ENCODE assay signal across 29 cellular contexts in genomic region chr20:10096790-10097189, GRCh38.
"Had no signal": no experiment of that assay in that cellular context is flagged by ENCODE, and none has a peak within 500 bp of the region (broad histone marks: within the 10 kb centered on the region; RNA-seq: fewer than 3 reads in every experiment).

No MANE protein-coding gene starts in this region.

- H3K27ac ChIP-seq: colonic mucosa, coronary artery, dorsolateral prefrontal cortex, epithelial cell of prostate, esophagus muscularis mucosa, esophagus squamous epithelium, foreskin keratinocyte, gastrocnemius medialis, gastroesophageal sphincter, heart left ventricle, heart right ventricle, hepatocyte had no signal

- H3K4me1 ChIP-seq: colonic mucosa, esophagus muscularis mucosa, gastrocnemius medialis, gastroesophageal sphincter, heart left ventricle, heart right ventricle had no signal

- H2AFZ ChIP-seq: hepatocyte had no signal

- H3K9me3 ChIP-seq: colonic mucosa, esophagus muscularis mucosa, esophagus squamous epithelium, gastrocnemius medialis, gastroesophageal sphincter, heart left ventricle had no signal

- H3K4me3 ChIP-seq: colonic mucosa, coronary artery, dorsolateral prefrontal cortex, esophagus muscularis mucosa, esophagus squamous epithelium, gastrocnemius medialis, gastroesophageal sphincter, heart left ventricle, heart right ventricle, hepatocyte had no signal

- H3K36me3 ChIP-seq: colonic mucosa, esophagus muscularis mucosa, esophagus squamous epithelium, gastrocnemius medialis, gastroesophageal sphincter, heart left ventricle, heart right ventricle had no signal

- H3K27ac Mint-ChIP-seq: dendritic cell treated with granulocyte-macrophage colony-stimulating factor and Interleukin-4, amounts not matched to agents 40 ng/mL and 50 ng/mL, for 4 days; effector memory CD8-positive, alpha-beta T cell; endodermal cell had no signal

- DNase-seq: colonic mucosa; cortex of kidney; dermis blood vessel endothelial cell; dorsolateral prefrontal cortex; effector CD4-positive, alpha-beta T cell; effector CD8-positive, alpha-beta T cell; effector memory CD4-positive, alpha-beta T cell; effector memory CD8-positive, alpha-beta T cell; endodermal cell; erythroblast; esophagus squamous epithelium; foreskin fibroblast; foreskin keratinocyte; foreskin melanocyte; gastrocnemius medialis; glutamatergic neuron; head of caudate nucleus; heart left ventricle; heart right ventricle had no signal

- H3K4me3 Mint-ChIP-seq: dendritic cell treated with granulocyte-macrophage colony-stimulating factor and Interleukin-4, amounts not matched to agents 40 ng/mL and 50 ng/mL, for 4 days; effector memory CD8-positive, alpha-beta T cell; endodermal cell had no signal

- H3K27me3 ChIP-seq: colonic mucosa, dorsolateral prefrontal cortex, esophagus muscularis mucosa, foreskin keratinocyte, gastrocnemius medialis, gastroesophageal sphincter, heart left ventricle, hepatocyte had no signal

- ATAC-seq: effector memory CD8-positive, alpha-beta T cell; esophagus mucosa; foreskin keratinocyte; gastrocnemius medialis; gastroesophageal sphincter; heart left ventricle; heart right ventricle had no signal

- H3K79me2 ChIP-seq: hepatocyte had no signal

- FAIRE-seq: endometrium, endothelial cell of umbilical vein, frontal cortex had no signal

- H3K4me2 ChIP-seq: hepatocyte had no signal

- H3K9me3 Mint-ChIP-seq: dendritic cell treated with granulocyte-macrophage colony-stimulating factor and Interleukin-4, amounts not matched to agents 40 ng/mL and 50 ng/mL, for 4 days; effector memory CD8-positive, alpha-beta T cell had no signal
